In the genomic region with DNA sequence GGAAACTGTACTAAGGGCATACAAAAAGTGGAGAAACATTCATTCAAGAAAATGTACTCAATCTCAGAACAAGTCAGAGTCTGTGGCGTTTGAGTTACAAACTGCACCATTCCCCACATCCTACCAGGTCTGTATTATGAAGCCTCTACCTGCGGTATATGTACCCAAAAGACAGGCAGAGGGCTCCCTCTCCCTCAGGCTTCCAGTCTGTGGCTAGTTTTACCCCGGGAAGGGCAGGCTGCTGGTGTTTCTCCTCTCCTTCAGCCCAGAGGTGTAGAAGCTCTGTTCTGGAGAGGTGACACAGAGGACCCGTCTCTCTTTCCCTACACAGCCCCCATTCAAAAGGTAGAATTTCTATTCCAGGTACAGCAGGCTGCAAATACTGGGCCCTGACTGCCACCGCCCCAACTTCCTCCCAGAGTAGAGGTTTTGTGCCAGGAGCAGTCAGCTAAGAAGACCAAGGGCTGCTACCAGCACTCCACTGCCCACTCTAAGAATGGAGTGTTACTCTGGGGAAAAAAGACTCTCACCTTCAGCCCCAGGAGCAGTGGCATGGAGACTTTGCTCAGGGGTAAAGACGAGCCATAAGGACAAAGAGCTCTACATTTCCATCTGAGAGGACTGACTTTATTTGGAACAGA, we compare ENCODE assay signal across 13 cellular contexts.
"Had no signal": no experiment of that assay in that cellular context is flagged by ENCODE, and none has a peak within 500 bp of the region (broad histone marks: within the 10 kb centered on the region; RNA-seq: fewer than 3 reads in every experiment).

No MANE protein-coding gene starts in this region.

- DNase-seq: activated CD4-positive, alpha-beta T cell treated with anti-CD3 and anti-CD28 coated beads, Interleukin-2, amount 50 U/mL, for 1 hour; activated CD4-positive, CD25-positive, alpha-beta regulatory T cell treated with anti-CD3 and anti-CD28 coated beads, Interleukin-2, amount 50 U/mL, for 72 hours; activated CD8-positive, alpha-beta memory T cell treated with anti-CD3 and anti-CD28 coated beads for 24 hours; activated CD8-positive, alpha-beta memory T cell treated with anti-CD3 and anti-CD28 coated beads, Interleukin-2, amount 50 U/mL, for 48 hours; activated gamma-delta T cell; foreskin keratinocyte; glutamatergic neuron; hippocampal formation; left lung; stimulated activated naive CD4-positive, alpha-beta T cell had no signal

- H3K9me3 ChIP-seq: left lung, ovary had no signal

- H3K4me3 Mint-ChIP-seq: activated naive CD4-positive, alpha-beta T cell treated with anti-CD3 and anti-CD28 coated beads, Interleukin-2, amount 50 U/mL, for 24 hours had no signal

- H3K27me3 Mint-ChIP-seq: activated naive CD4-positive, alpha-beta T cell treated with anti-CD3 and anti-CD28 coated beads, Interleukin-2, amount 50 U/mL, for 24 hours had no signal

- H3K9me3 Mint-ChIP-seq: activated naive CD4-positive, alpha-beta T cell treated with anti-CD3 and anti-CD28 coated beads, Interleukin-2, amount 50 U/mL, for 24 hours had no signal

- H3K27ac Mint-ChIP-seq: activated naive CD4-positive, alpha-beta T cell treated with anti-CD3 and anti-CD28 coated beads, Interleukin-2, amount 50 U/mL, for 24 hours had no signal

- ATAC-seq: foreskin keratinocyte, left lung, sciatic nerve had no signal
